Comparison of ENCODE assay signal across 8 cellular contexts in the genomic region with DNA sequence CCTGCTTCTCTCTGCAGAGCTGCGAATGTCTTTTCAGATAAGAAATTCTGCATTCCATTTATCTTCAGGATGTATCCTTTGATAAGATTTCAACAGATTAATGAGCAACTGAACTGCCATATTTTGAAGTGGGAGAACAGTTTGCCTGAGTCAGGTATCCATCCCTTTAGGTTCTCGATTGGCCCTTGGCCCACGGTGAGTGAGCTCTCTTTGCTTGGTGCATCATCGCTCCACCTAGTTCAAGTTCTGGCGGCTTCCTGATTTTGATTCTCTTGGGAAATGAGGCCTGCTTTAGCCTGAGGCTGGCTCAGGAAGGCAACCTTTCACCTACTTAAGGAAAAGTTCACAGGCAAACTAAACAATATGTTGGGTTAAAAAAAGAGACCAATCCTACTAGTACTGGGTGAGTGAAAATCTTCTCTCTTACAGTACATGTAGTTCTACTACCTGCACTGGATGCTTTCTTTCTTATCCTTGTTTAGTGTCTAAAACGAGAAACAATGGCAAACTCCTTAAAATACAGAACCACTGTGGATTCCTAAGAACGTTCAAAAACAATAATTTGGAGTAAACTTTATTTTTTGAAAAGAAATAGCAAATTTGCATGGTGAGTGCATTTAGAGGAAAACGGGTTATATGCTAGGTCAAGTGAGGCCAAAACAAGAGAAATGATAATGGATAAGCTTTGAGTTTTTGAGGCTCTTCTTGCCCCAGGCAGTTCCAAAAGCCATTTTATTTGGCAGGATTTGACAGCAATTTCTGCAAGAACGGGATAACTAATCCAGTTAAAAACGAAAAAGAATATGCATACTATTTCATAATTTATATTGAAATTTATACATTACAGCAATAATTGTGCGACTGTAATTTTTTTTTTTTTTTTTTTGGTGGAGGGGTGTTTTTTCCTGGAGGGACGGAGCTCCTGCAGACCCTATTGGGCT. TPM values are rescaled to one million over a fixed set of nuclear protein-coding genes. Genes with fewer than 3 reads are reported as not detected.
A peak's percentile ranks its signal among the peaks of the same experiment; 100 is the strongest.
DNase-seq lines count a peak whose midpoint lies in the region; ATAC-seq and TF ChIP-seq lines count a peak whose summit lies in the region.

No MANE protein-coding gene starts in this region.

- peak overlapping the region; percentile 66 for H3K4me3 Mint-ChIP-seq in activated CD8-positive, alpha-beta T cell treated with anti-CD3 and anti-CD28 coated beads for 36 hours
- H3K4me3 Mint-ChIP-seq in stimulated activated effector memory CD8-positive, alpha-beta T cell treated with anti-CD3 and anti-CD28 coated beads, Interleukin-12 subunit alpha, Interleukin-12 subunit beta, amount 100 ng/mL, for 72 hours = no peak overlapping the region

- peak overlapping the region; percentile 39 for H3K27ac Mint-ChIP-seq in activated CD8-positive, alpha-beta T cell treated with anti-CD3 and anti-CD28 coated beads for 36 hours
- H3K27ac Mint-ChIP-seq in stimulated activated effector memory CD8-positive, alpha-beta T cell treated with anti-CD3 and anti-CD28 coated beads, Interleukin-12 subunit alpha, Interleukin-12 subunit beta, amount 100 ng/mL, for 72 hours = no peak overlapping the region

- DNase-seq in DMS153 (lab: John Stamatoyannopoulos, UW) (peak; percentile 52), Right ventricle myocardium inferior (ENCODE audit: missing footprints) (peak; percentile 63), ovary (peak; percentile 33 to 51 (median 44)), T-helper 9 cell (no peak)
- DNase-seq in Jurkat, Clone E6-1 (ENCODE audit: low read depth, low spot score) = no peak
- no peak for DNase-seq in activated CD8-positive, alpha-beta T cell treated with anti-CD3 and anti-CD28 coated beads for 36 hours
- DNase-seq in stimulated activated effector memory CD8-positive, alpha-beta T cell treated with anti-CD3 and anti-CD28 coated beads, Interleukin-12 subunit alpha, Interleukin-12 subunit beta, amount 100 ng/mL, for 72 hours (ENCODE audit: low spot score in 2 of 2) = no peak

- CTCF ChIA-PET in activated CD8-positive, alpha-beta T cell treated with anti-CD3 and anti-CD28 coated beads for 36 hours (lab: Charles Lee) = interaction anchor here (1.1 kb wide), 1 partner anchor 16 kb away, joined by 3 read pairs; no protein-coding TSS in a partner anchor

- H3K36me3 ChIP-seq in ovary = no peaks in the 10 kb centered on the region

- H3K9me3 ChIP-seq in ovary = no peaks in the 10 kb centered on the region

- no peaks in the 10 kb centered on the region for H3K9me3 Mint-ChIP-seq in activated CD8-positive, alpha-beta T cell treated with anti-CD3 and anti-CD28 coated beads for 36 hours
- H3K9me3 Mint-ChIP-seq in stimulated activated effector memory CD8-positive, alpha-beta T cell treated with anti-CD3 and anti-CD28 coated beads, Interleukin-12 subunit alpha, Interleukin-12 subunit beta, amount 100 ng/mL, for 72 hours = no peaks in the 10 kb centered on the region

- TF ChIP-seq CTCF in activated CD8-positive, alpha-beta T cell treated with anti-CD3 and anti-CD28 coated beads for 36 hours (IDR thresholded peaks at IDR 0.05) = no peak
- TF ChIP-seq CTCF in ovary (IDR thresholded peaks at IDR 0.05) = no peak

- H3K27me3 ChIP-seq in ovary = no peaks in the 10 kb centered on the region

- intact Hi-C loops in activated CD8-positive, alpha-beta T cell treated with anti-CD3 and anti-CD28 coated beads for 36 hours (cut with micrococcal nuclease) = no loop called here
- intact Hi-C loops in Right ventricle myocardium inferior (cut with DNase I) (loop anchor here (2.0 to 5.0 kb wide), 3 partner anchors 42 to 107 kb away; no protein-coding TSS in a partner anchor), ovary (cut with DNase I) (loop anchor here in 1 of 4 donors (10.0 kb wide), 1 partner anchor 195 kb away; a partner anchor contains a TSS)

- WGBS in ovary, 3 donors = 14 to 16% (median 14%) methylated on average over 12 of the region's 12 CpGs

- H3K27ac ChIP-seq in ovary = peak overlapping the region in 1 of 2 donors; percentile 93

- POLR2A ChIA-PET in activated CD8-positive, alpha-beta T cell treated with anti-CD3 and anti-CD28 coated beads for 36 hours (lab: Charles Lee) = interaction anchor here (0.8 to 2.3 kb wide), 4 partner anchors 39 to 201 kb away, joined by 3 to 8 read pairs (median 4); no protein-coding TSS in a partner anchor

- H3K4me1 ChIP-seq in ovary (ENCODE audit: insufficient read depth) = peaks cover 13% of the 10 kb centered on the region

- H3K36me3 Mint-ChIP-seq in activated CD8-positive, alpha-beta T cell treated with anti-CD3 and anti-CD28 coated beads for 36 hours (ENCODE audit: low read depth) = peaks cover 2% of the 10 kb centered on the region
- H3K36me3 Mint-ChIP-seq in stimulated activated effector memory CD8-positive, alpha-beta T cell treated with anti-CD3 and anti-CD28 coated beads, Interleukin-12 subunit alpha, Interleukin-12 subunit beta, amount 100 ng/mL, for 72 hours = peaks cover 6% of the 10 kb centered on the region

- no peak for TF ChIP-seq POLR2A in ovary (IDR thresholded peaks at IDR 0.05)

- TF ChIP-seq EP300 in ovary (IDR thresholded peaks at IDR 0.05) = no peak

- H3K4me1 Mint-ChIP-seq in activated CD8-positive, alpha-beta T cell treated with anti-CD3 and anti-CD28 coated beads for 36 hours (ENCODE audit: low read depth) = peaks cover 5% of the 10 kb centered on the region
- H3K4me1 Mint-ChIP-seq in stimulated activated effector memory CD8-positive, alpha-beta T cell treated with anti-CD3 and anti-CD28 coated beads, Interleukin-12 subunit alpha, Interleukin-12 subunit beta, amount 100 ng/mL, for 72 hours = no peaks in the 10 kb centered on the region

- peak overlapping the region; percentile 84 for H3K4me3 ChIP-seq in Jurkat, Clone E6-1 (ENCODE audit: low read length)
- H3K4me3 ChIP-seq in ovary = peak overlapping the region; percentile 80

- peaks cover 3% of the 10 kb centered on the region for H3K27me3 Mint-ChIP-seq in activated CD8-positive, alpha-beta T cell treated with anti-CD3 and anti-CD28 coated beads for 36 hours

- ATAC-seq in activated CD8-positive, alpha-beta T cell treated with anti-CD3 and anti-CD28 coated beads for 36 hours = no peak
- ATAC-seq in Right ventricle myocardium inferior = peak; percentile 29
- no peak for ATAC-seq in GM21515 (IDR thresholded peaks at IDR 0.05; ENCODE audit: unreplicated experiment)
- ATAC-seq in stimulated activated effector memory CD8-positive, alpha-beta T cell treated with anti-CD3 and anti-CD28 coated beads, Interleukin-12 subunit alpha, Interleukin-12 subunit beta, amount 100 ng/mL, for 72 hours = no peak

RNA-seq across cellular contexts. Expression of a gene that starts 0.8 kb away (rescaled TPM):
- 47.9 TPM for polyA plus RNA-seq in Jurkat, Clone E6-1 (2012; ENCODE audit: insufficient read depth, insufficient read length)
- total RNA-seq in activated CD8-positive, alpha-beta T cell treated with anti-CD3 and anti-CD28 coated beads for 36 hours = 10 to 100 TPM; 43.8 to 44.6 TPM
- total RNA-seq in Right ventricle myocardium inferior = 50.3 TPM
- 10 to 100 TPM; 37.0 to 85.1 (median 50.0) TPM for total RNA-seq in ovary
- 10 to 100 TPM; 14.0 to 30.5 TPM for polyA plus RNA-seq in ovary

Comparison
In these comparisons a context has a peak if more than half of its experiments do, and no peak if none do; other contexts are left out.
1. DNase-seq: peak in DMS153 (single experiment), Right ventricle myocardium inferior (single experiment) and ovary (5 of 5); none in Jurkat, Clone E6-1 (single experiment), activated CD8-positive, alpha-beta T cell treated with anti-CD3 and anti-CD28 coated beads for 36 hours (single experiment), T-helper 9 cell (single experiment) and stimulated activated effector memory CD8-positive, alpha-beta T cell treated with anti-CD3 and anti-CD28 coated beads, Interleukin-12 subunit alpha, Interleukin-12 subunit beta, amount 100 ng/mL, for 72 hours (0 of 2).